ENCODE assay signal across 9 cellular contexts in genomic region chr1:25907473-25908058, GRCh38. TPM values are rescaled to one million over a fixed set of nuclear protein-coding genes. Genes with fewer than 3 reads are reported as not detected.
DNase-seq lines count a peak whose midpoint lies in the region; ATAC-seq, FAIRE-seq and TF ChIP-seq lines count a peak whose summit lies in the region.
"Had no signal": no experiment of that assay in that cellular context is flagged by ENCODE, and none has a peak within 500 bp of the region (broad histone marks: within the 10 kb centered on the region; RNA-seq: fewer than 3 reads in every experiment).

No MANE protein-coding gene starts in this region.

- H3K4me1 ChIP-seq in right atrium auricular region (peaks cover 0 to 30% of the 10 kb centered on the region in 2 donors), Panc1 (ENCODE audit: control insufficient read depth, insufficient read depth, low read length) (peaks cover 16% of the 10 kb centered on the region), keratinocyte (ENCODE audit: control insufficient read depth, extremely low read depth, insufficient read depth, low read length) (peaks cover 20% of the 10 kb centered on the region)

- H3K27me3 Mint-ChIP-seq in type B pancreatic cell, result no peaks in the 10 kb centered on the region

- CTCF ChIA-PET in Panc1 (lab: Charles Lee), result no interaction called here

- H3K9me3 ChIP-seq in right atrium auricular region (no peaks in the 10 kb centered on the region), Panc1 (ENCODE audit: control insufficient read depth, insufficient read depth, low read depth, low read length) (no peaks in the 10 kb centered on the region), keratinocyte (ENCODE audit: control insufficient read depth, low read depth, low read length) (no peaks in the 10 kb centered on the region)

- no peaks in the 10 kb centered on the region for H4K20me1 ChIP-seq in keratinocyte (ENCODE audit: control insufficient read depth, extremely low read depth, insufficient read depth, low read length)

- H2AFZ ChIP-seq in keratinocyte (ENCODE audit: control insufficient read depth, low read length), result no peak overlapping the region

- no peaks in the 10 kb centered on the region for H3K9me3 Mint-ChIP-seq in type B pancreatic cell

- DNase-seq in right atrium auricular region (ENCODE audit: low spot score) (no peak), Right ventricle myocardium superior (no peak), Panc1 (ENCODE audit: low read depth, low spot score) (no peak), keratinocyte (ENCODE audit: low read depth, low spot score) (no peak), type B pancreatic cell (ENCODE audit: extremely low spot score, unreplicated experiment) (no peak), Ammon's horn (ENCODE audit: low spot score) (no peak), HuH-7 (ENCODE audit: low spot score) (no peak), sciatic nerve (ENCODE audit: low spot score) (no peak)

- no peaks in the 10 kb centered on the region for H3K36me3 ChIP-seq in right atrium auricular region
- peaks cover 16% of the 10 kb centered on the region for H3K36me3 ChIP-seq in Panc1 (ENCODE audit: control insufficient read depth, insufficient read depth, low read length)
- peaks cover 0 to 6% of the 10 kb centered on the region in 2 experiments for H3K36me3 ChIP-seq in keratinocyte (ENCODE audit: control insufficient read depth in 2 of 2, extremely low read depth in 1 of 2, insufficient read depth in 2 of 2, low read length in 2 of 2)

- no peak overlapping the region for H3K4me3 ChIP-seq in right atrium auricular region
- no peak overlapping the region for H3K4me3 ChIP-seq in Panc1 (ENCODE audit: low read depth in 2 of 2, low read length in 2 of 2)
- no peak overlapping the region for H3K4me3 ChIP-seq in keratinocyte (ENCODE audit: control insufficient read depth in 2 of 3, extremely low read depth in 1 of 3, insufficient read depth in 2 of 3, low read depth in 1 of 3, low read length in 3 of 3)

- TF ChIP-seq CTCF in right atrium auricular region (IDR thresholded peaks at IDR 0.05) (no peak), Panc1 (IDR thresholded peaks at IDR 0.05) (no peak), keratinocyte (optimal IDR thresholded peaks at IDR 0.05 in 1 of 3, IDR thresholded peaks at IDR 0.05 in 1 of 3, conservative IDR thresholded peaks at IDR 0.05 in 1 of 3; ENCODE audit: extremely low read depth in 1 of 3, insufficient read depth in 2 of 3, low read length in 3 of 3) (no peak), type B pancreatic cell (conservative IDR thresholded peaks at IDR 0.05) (no peak)

- peaks cover 22% of the 10 kb centered on the region for H3K79me2 ChIP-seq in keratinocyte (ENCODE audit: control insufficient read depth, insufficient read depth, low read length)

- no TSS peak for BruUV-seq in Panc1 (replicated peaks; lab: Mats Ljungman, UMichigan)

- no peak for FAIRE-seq in keratinocyte (lab: Jason Lieb, UNC)
- FAIRE-seq: GM18507 had no signal

- ATAC-seq in Right ventricle myocardium superior (ENCODE audit: poor library complexity), result no peak
- ATAC-seq in Panc1, result no peak
- no peak for ATAC-seq in sciatic nerve

- H3K4me2 ChIP-seq in keratinocyte (ENCODE audit: control insufficient read depth, extremely low read depth, insufficient read depth, low read depth, low read length), result peak overlapping the region; percentile 61

- no peaks in the 10 kb centered on the region for H3K27me3 ChIP-seq in right atrium auricular region
- H3K27me3 ChIP-seq in Panc1 (ENCODE audit: control insufficient read depth, insufficient read depth, low read length), result no peaks in the 10 kb centered on the region
- no peaks in the 10 kb centered on the region for H3K27me3 ChIP-seq in keratinocyte (ENCODE audit: control insufficient read depth, extremely low read depth, insufficient read depth, low read length)

- H3K27ac Mint-ChIP-seq in type B pancreatic cell, result peak overlapping the region; percentile 95

- dilution Hi-C loops in keratinocyte (cut with MboI; ENCODE audit: extremely low pct_ligation_motif_present, low sequenced_read_pairs), result no loop called here

- intact Hi-C loops in Right ventricle myocardium superior (cut with DNase I), result no loop called here
- intact Hi-C loops in Panc1 (cut with micrococcal nuclease; ENCODE audit: unreplicated experiment), result no loop called here
- intact Hi-C loops in sciatic nerve (cut with DNase I), result no loop called here

- in situ Hi-C loops in Panc1 (cut with HindIII; ENCODE audit: low pct_unique_long_range_greater_than_20kb, low sequenced_read_pairs), result no loop called here

- H3K9me1 ChIP-seq in keratinocyte (ENCODE audit: control insufficient read depth, extremely low read depth, insufficient read depth, low read length), result peaks cover 2% of the 10 kb centered on the region

- POLR2A ChIA-PET in Panc1 (lab: Charles Lee), result interaction anchor here (0.6 kb wide), 1 partner anchor 127 kb away, joined by 6 read pairs; no protein-coding TSS in a partner anchor

- peak overlapping the region; percentile 43 to 75 for H3K27ac ChIP-seq in right atrium auricular region
- H3K27ac ChIP-seq in Panc1 (ENCODE audit: low read length), result peak overlapping the region; percentile 75; the same call in 1 of the 2 replicates
- H3K27ac ChIP-seq in keratinocyte (ENCODE audit: control insufficient read depth, insufficient read depth, low read length), result no peak overlapping the region

- peaks cover 20% of the 10 kb centered on the region for H3K36me3 Mint-ChIP-seq in type B pancreatic cell

- H3K4me3 Mint-ChIP-seq in type B pancreatic cell, result peak overlapping the region; percentile 91

- no peak overlapping the region for H3K9ac ChIP-seq in keratinocyte (ENCODE audit: control insufficient read depth, extremely low read depth, insufficient read depth, low read length)

- peaks cover 29% of the 10 kb centered on the region for H3K4me1 Mint-ChIP-seq in type B pancreatic cell (ENCODE audit: unreplicated experiment)

RNA-seq across cellular contexts. Expression of gene STMN1, which starts 1.3 kb away (rescaled TPM):
- total RNA-seq in right atrium auricular region, result 10 to 100 TPM; 13.4 to 21.0 TPM
- 24.2 TPM for total RNA-seq in Right ventricle myocardium superior
- total RNA-seq in Panc1 (2021; ENCODE audit: unreplicated experiment), result 316 TPM
- 199 TPM for polyA plus RNA-seq in Panc1 (2012; ENCODE audit: insufficient read length)
- polyA plus RNA-seq in keratinocyte, result 16.2 to 96.9 TPM (median 82.8 TPM) in 3 replicates
- polyA plus RNA-seq in keratinocyte (2011; ENCODE audit: low read depth), result 144 TPM
- 43.2 and 53.5 TPM in 2 replicates for polyA plus RNA-seq in keratinocyte (2011; cell fraction: cytosol; rRNA removed)
- 28.5 and 36.8 TPM in 2 replicates for polyA plus RNA-seq in keratinocyte (2011; cell fraction: nucleus; rRNA removed)
- polyA plus RNA-seq in keratinocyte (2012; ENCODE audit: low replicate concordance), result 47.4 and 128 TPM in 2 replicates
- 2.3 to 17.5 TPM (median 10.3 TPM) in 3 replicates for polyA minus RNA-seq in keratinocyte
- polyA minus RNA-seq in keratinocyte (2011; cell fraction: cytosol; rRNA and poly(A)+ RNA removed), result 8.4 TPM
- polyA minus RNA-seq in keratinocyte (2011; cell fraction: nucleus; rRNA and poly(A)+ RNA removed), result 2.7 and 6.4 TPM in 2 replicates
- 219 and 591 TPM in 2 replicates for total RNA-seq in type B pancreatic cell (ENCODE audit: low replicate concordance)
- total RNA-seq in sciatic nerve, result 186 TPM

RNA-seq across cellular contexts. Expression of gene PAQR7, which starts 32.1 kb away (rescaled TPM):
- total RNA-seq in right atrium auricular region, result 1 to 10 TPM in 1 of 2 donors, under 1 TPM in 1; 0.85 to 2.9 TPM
- 2.2 TPM for total RNA-seq in Right ventricle myocardium superior
- 30.9 TPM for total RNA-seq in Panc1 (2021; ENCODE audit: unreplicated experiment)
- polyA plus RNA-seq in Panc1 (2012; ENCODE audit: insufficient read length), result 28.7 TPM
- 14.5 to 32.1 TPM (median 21.7 TPM) in 3 replicates for polyA plus RNA-seq in keratinocyte
- 7.0 TPM for polyA plus RNA-seq in keratinocyte (2011; ENCODE audit: low read depth)
- polyA plus RNA-seq in keratinocyte (2011; cell fraction: cytosol; rRNA removed), result 12.6 and 17.1 TPM in 2 replicates
- 40.5 and 47.9 TPM in 2 replicates for polyA plus RNA-seq in keratinocyte (2011; cell fraction: nucleus; rRNA removed)
- polyA plus RNA-seq in keratinocyte (2012; ENCODE audit: low replicate concordance), result 19.1 and 34.6 TPM in 2 replicates
- polyA minus RNA-seq in keratinocyte, result 29.5 to 61.0 TPM (median 33.6 TPM) in 3 replicates
- polyA minus RNA-seq in keratinocyte (2011; cell fraction: cytosol; rRNA and poly(A)+ RNA removed), result 31.5 TPM
- 29.3 and 35.2 TPM in 2 replicates for polyA minus RNA-seq in keratinocyte (2011; cell fraction: nucleus; rRNA and poly(A)+ RNA removed)
- total RNA-seq in type B pancreatic cell (ENCODE audit: low replicate concordance), result 24.3 and 41.0 TPM in 2 replicates
- total RNA-seq in sciatic nerve, result 12.3 TPM

RNA-seq across cellular contexts. Expression of gene AUNIP, which starts 48.3 kb away (rescaled TPM):
- total RNA-seq in right atrium auricular region (not detected), Right ventricle myocardium superior (0.11 TPM), Panc1 (2021; ENCODE audit: unreplicated experiment) (12.2 TPM), type B pancreatic cell (ENCODE audit: low replicate concordance) (3.7 and 7.2 TPM in 2 replicates), sciatic nerve (not detected)
- polyA plus RNA-seq in Panc1 (2012; ENCODE audit: insufficient read length), result 3.1 TPM
- polyA plus RNA-seq in keratinocyte, result 6.2 to 9.3 TPM (median 8.0 TPM) in 3 replicates
- 0.32 TPM for polyA plus RNA-seq in keratinocyte (2011; ENCODE audit: low read depth)
- polyA plus RNA-seq in keratinocyte (2011; cell fraction: cytosol; rRNA removed), result 4.4 and 8.9 TPM in 2 replicates
- polyA plus RNA-seq in keratinocyte (2011; cell fraction: nucleus; rRNA removed), result 5.5 and 6.3 TPM in 2 replicates
- 1.4 and 5.6 TPM in 2 replicates for polyA plus RNA-seq in keratinocyte (2012; ENCODE audit: low replicate concordance)
- polyA minus RNA-seq in keratinocyte, result 3.1 to 9.8 TPM (median 5.5 TPM) in 3 replicates
- polyA minus RNA-seq in keratinocyte (2011; cell fraction: cytosol; rRNA and poly(A)+ RNA removed), result 4.2 TPM
- polyA minus RNA-seq in keratinocyte (2011; cell fraction: nucleus; rRNA and poly(A)+ RNA removed), result 2.6 and 3.2 TPM in 2 replicates
